Comparison of ENCODE assay signal across 9 cellular contexts in genomic region chr7:50281680-50282445, GRCh38. TPM values are rescaled to one million over a fixed set of nuclear protein-coding genes. Genes with fewer than 3 reads are reported as not detected.
DNase-seq lines count a peak whose midpoint lies in the region; ATAC-seq and TF ChIP-seq lines count a peak whose summit lies in the region.
"Had no signal": no experiment of that assay in that cellular context is flagged by ENCODE, and none has a peak within 500 bp of the region (broad histone marks: within the 10 kb centered on the region; RNA-seq: fewer than 3 reads in every experiment).

No MANE protein-coding gene starts in this region.

- H3K4me1 ChIP-seq in aorta (ENCODE audit: control insufficient read depth in 1 of 2, insufficient read depth in 2 of 2, low read length in 2 of 2) (no peaks in the 10 kb centered on the region), SK-N-SH (ENCODE audit: control insufficient read depth in 1 of 2, insufficient read depth in 2 of 2, low read depth in 1 of 2, low read length in 1 of 2) (no peaks in the 10 kb centered on the region), PC-9 (replicated peaks; ENCODE audit: insufficient read depth) (no peaks in the 10 kb centered on the region)

- ATAC-seq in GM19025 (IDR thresholded peaks at IDR 0.05; ENCODE audit: low read depth, unreplicated experiment) (peak; percentile 94), HG03064 (IDR thresholded peaks at IDR 0.05; ENCODE audit: low read depth, unreplicated experiment) (peak; percentile 89), T-helper 17 cell (peak; percentile 80), aorta (ENCODE audit: low FRiP score) (peak; percentile 19)

- H3K79me2 ChIP-seq in SK-N-SH (ENCODE audit: insufficient read depth) (no peaks in the 10 kb centered on the region), PC-9 (ENCODE audit: low read depth) (no peaks in the 10 kb centered on the region)

- in situ Hi-C loops in brain microvascular endothelial cell (cut with HindIII; ENCODE audit: low pct_ligation_motif_present, low sequenced_read_pairs) = no loop called here

- no peak overlapping the region for H3K4me3 ChIP-seq in aorta (ENCODE audit: low read length in 2 of 2)
- no peak overlapping the region for H3K4me3 ChIP-seq in brain microvascular endothelial cell (ENCODE audit: low read depth, low read length)
- H3K4me3 ChIP-seq in SK-N-SH (ENCODE audit: low read depth in 2 of 2, low read length in 1 of 2) = no peak overlapping the region
- H3K4me3 ChIP-seq in PC-9 = no peak overlapping the region

- peaks cover 27% of the 10 kb centered on the region for H3K4me1 Mint-ChIP-seq in T-helper 17 cell

- peak overlapping the region; percentile 67 for H3K27ac Mint-ChIP-seq in T-helper 17 cell

- TF ChIP-seq EP300 in SK-N-SH (IDR thresholded peaks at IDR 0.05; ENCODE audit: borderline replicate concordance in 1 of 2, low read depth in 1 of 2, low read length in 1 of 2) = no peak

- H2AFZ ChIP-seq in SK-N-SH (ENCODE audit: low read depth) (no peak overlapping the region), PC-9 (no peak overlapping the region)

- no peaks in the 10 kb centered on the region for H3K27me3 Mint-ChIP-seq in T-helper 17 cell

- CTCF ChIA-PET in SK-N-SH (lab: Yijun Ruan, JAX) (interaction anchor here (1.3 kb wide), 1 partner anchor 26 kb away, joined by 3 read pairs; no protein-coding TSS in a partner anchor), PC-9 (lab: Charles Lee) (no interaction called here)

- H3K4me2 ChIP-seq in SK-N-SH = no peak overlapping the region
- H3K4me2 ChIP-seq in PC-9 = no peak overlapping the region

- H3K9me3 ChIP-seq in T-helper 17 cell (ENCODE audit: control insufficient read depth, low read length, poor library complexity, severe bottlenecking) (no peaks in the 10 kb centered on the region), aorta (ENCODE audit: control insufficient read depth, low read length) (no peaks in the 10 kb centered on the region), SK-N-SH (no peaks in the 10 kb centered on the region; the same call in 1 of the 2 replicates), PC-9 (ENCODE audit: insufficient read depth, low read depth) (no peaks in the 10 kb centered on the region)

- H3K9ac ChIP-seq in SK-N-SH = no peak overlapping the region

- H4K20me1 ChIP-seq in SK-N-SH (ENCODE audit: insufficient read depth) = no peaks in the 10 kb centered on the region
- H4K20me1 ChIP-seq in PC-9 (ENCODE audit: insufficient read depth) = no peaks in the 10 kb centered on the region

- WGBS in aorta, 2 donors = 65 to 67% methylated on average over 12 of the region's 12 CpGs
- 38% methylated on average over 12 of the region's 12 CpGs for WGBS in SK-N-SH (ENCODE audit: low lambda C conversion rate)

- H3K27ac ChIP-seq in aorta (ENCODE audit: low read depth in 1 of 2, low read length in 2 of 2) (no peak overlapping the region), brain microvascular endothelial cell (no peak overlapping the region), SK-N-SH (ENCODE audit: low read depth in 2 of 2, low read length in 1 of 2) (no peak overlapping the region), PC-9 (no peak overlapping the region)

- H3F3A ChIP-seq in SK-N-SH (replicated peaks; ENCODE audit: insufficient read depth) = no peaks in the 10 kb centered on the region
- H3F3A ChIP-seq in PC-9 (ENCODE audit: insufficient read depth, low read depth) = no peaks in the 10 kb centered on the region

- TF ChIP-seq CTCF in brain microvascular endothelial cell (IDR thresholded peaks at IDR 0.05; ENCODE audit: low read depth, low read length, missing control alignments) (no peak), SK-N-SH (IDR thresholded peaks at IDR 0.05) (no peak), PC-9 (conservative IDR thresholded peaks at IDR 0.05) (no peak)

- DNase-seq in Ammon's horn (ENCODE audit: low spot score) = peak; percentile 34
- no peak for DNase-seq in T-helper 17 cell
- DNase-seq in aorta = peak in 1 of 2 donors; percentile 74
- no peak for DNase-seq in brain microvascular endothelial cell
- no peak for DNase-seq in SK-N-SH
- DNase-seq in PC-9 = no peak
- DNase-seq: left cardiac atrium had no signal

- no peak for TF ChIP-seq RAD21 in SK-N-SH (IDR thresholded peaks at IDR 0.05; ENCODE audit: low read length)

- POLR2A ChIA-PET in SK-N-SH (lab: Yijun Ruan, JAX) (no interaction called here), PC-9 (lab: Charles Lee; ENCODE audit: unreplicated experiment) (no interaction called here)

- H3K9me2 ChIP-seq in SK-N-SH = no peaks in the 10 kb centered on the region
- H3K9me2 ChIP-seq in PC-9 (ENCODE audit: insufficient read depth) = no peaks in the 10 kb centered on the region

- H3K36me3 ChIP-seq in aorta (ENCODE audit: control insufficient read depth in 1 of 2, insufficient read depth in 2 of 2, low read length in 1 of 2) (no peaks in the 10 kb centered on the region), brain microvascular endothelial cell (replicated peaks) (no peaks in the 10 kb centered on the region), SK-N-SH (replicated peaks in 1 of 2; ENCODE audit: control insufficient read depth in 1 of 2, insufficient read depth in 2 of 2, low read length in 1 of 2) (no peaks in the 10 kb centered on the region), PC-9 (ENCODE audit: low read depth) (no peaks in the 10 kb centered on the region)

- H3K27me3 ChIP-seq in aorta (ENCODE audit: control insufficient read depth in 1 of 2, insufficient read depth in 2 of 2, low read length in 1 of 2) (no peaks in the 10 kb centered on the region), brain microvascular endothelial cell (replicated peaks) (no peaks in the 10 kb centered on the region), SK-N-SH (ENCODE audit: insufficient read depth) (no peaks in the 10 kb centered on the region), PC-9 (ENCODE audit: insufficient read depth, low read depth) (peaks cover 54% of the 10 kb centered on the region)

- intact Hi-C loops in aorta (cut with DNase I) = no loop called here
- intact Hi-C loops in PC-9 (cut with micrococcal nuclease; ENCODE audit: unreplicated experiment) = no loop called here

- BruUV-seq in PC-9 (replicated peaks; lab: Mats Ljungman, UMichigan) = no TSS peak

- H3K4me3 Mint-ChIP-seq in T-helper 17 cell = peak overlapping the region; percentile 45

- no peaks in the 10 kb centered on the region for H3K36me3 Mint-ChIP-seq in T-helper 17 cell (ENCODE audit: low read depth)

TF ChIP-seq in SK-N-SH, 30 proteins besides CTCF, POLR2A, EP300 and RAD21:
- TF ChIP-seq SIN3A (IDR thresholded peaks at IDR 0.05; ENCODE audit: borderline replicate concordance, low read depth, low read length) (no peak), FOXJ3 (CRISPR knock-in tag; IDR thresholded peaks at IDR 0.05) (no peak)

RNA-seq across cellular contexts. Expression of gene IKZF1, which starts 22.7 kb away (rescaled TPM):
- total RNA-seq in T-helper 17 cell (100 to 1,000 TPM; 301 to 323 TPM), aorta (10 to 100 TPM; 13.5 to 24.4 TPM), PC-9 (2021) (not detected in 2 replicates)
- polyA plus RNA-seq in aorta (1 to 10 TPM; 2.5 to 5.9 TPM), SK-N-SH (2012; rRNA removed) (not detected in 2 replicates)
- polyA plus RNA-seq in SK-N-SH (2012; cell fraction: cytosol; rRNA removed) = not detected in 2 replicates
- not detected in 2 replicates for polyA plus RNA-seq in SK-N-SH (2012; cell fraction: nucleus; rRNA removed)

Comparison
In these comparisons a context has a peak if more than half of its experiments do, and no peak if none do; other contexts are left out.
1. ATAC-seq: peak in every context shown above with its lines; median percentile 94 in GM19025; 89 in HG03064; 80 in T-helper 17 cell; 19 in aorta.
2. RNA of gene IKZF1, which starts 22.7 kb away (total RNA-seq): 301 to 323 TPM in T-helper 17 cell and 13.5 to 24.4 TPM in aorta; not detected in PC-9; every median in the first group is over 10 times any median in the second.